11 cellular contexts compared by ENCODE assay signal in genomic region chr15:43689607-43690301, GRCh38. TPM values are rescaled to one million over a fixed set of nuclear protein-coding genes. Genes with fewer than 3 reads are reported as not detected.
DNase-seq lines count a peak whose midpoint lies in the region; ATAC-seq, FAIRE-seq and TF ChIP-seq lines count a peak whose summit lies in the region.
"Not testable (repeated sequence)": the region's sequence is repeated elsewhere in the genome, so short reads cannot be mapped to it uniquely, and the experiment has no call there.
"Had no signal": no experiment of that assay in that cellular context is flagged by ENCODE, and none has a peak within 500 bp of the region (broad histone marks: within the 10 kb centered on the region; RNA-seq: fewer than 3 reads in every experiment).

No MANE protein-coding gene starts in this region.

- H3K36me3 ChIP-seq in kidney (ENCODE audit: control insufficient read depth in 1 of 2, insufficient read depth in 2 of 2, low read length in 2 of 2), result not testable (repeated sequence)

- not testable (repeated sequence) for H3K9me3 ChIP-seq in kidney (ENCODE audit: control insufficient read depth in 1 of 2, low read length in 2 of 2)

- H3K9ac ChIP-seq in kidney (ENCODE audit: low read length in 2 of 2), result not testable (repeated sequence)

- ATAC-seq in GM18519 (IDR thresholded peaks at IDR 0.05; ENCODE audit: low FRiP score, unreplicated experiment) (peak; percentile 83), GM19463 (IDR thresholded peaks at IDR 0.05; ENCODE audit: unreplicated experiment) (peak; percentile 98), HG02588 (IDR thresholded peaks at IDR 0.05; ENCODE audit: unreplicated experiment) (peak; percentile 97), HG03095 (IDR thresholded peaks at IDR 0.05; ENCODE audit: unreplicated experiment) (peak; percentile 90), HG03575 (IDR thresholded peaks at IDR 0.05; ENCODE audit: extremely low read depth, insufficient number of reproducible peaks, low FRiP score, unreplicated experiment) (peak; percentile 61)
- peak; percentile 97 for ATAC-seq in activated naive CD8-positive, alpha-beta T cell treated with anti-CD3 and anti-CD28 coated beads, Interleukin-2, amount 50 U/mL, for 24 hours
- peak; percentile 98 for ATAC-seq in stimulated activated naive CD8-positive, alpha-beta T cell treated with anti-CD3 and anti-CD28 coated beads, Interleukin-15, amount 100 ng/mL, for 72 hours

- not testable (repeated sequence) for H3K4me3 Mint-ChIP-seq in activated naive CD8-positive, alpha-beta T cell treated with anti-CD3 and anti-CD28 coated beads, Interleukin-2, amount 50 U/mL, for 24 hours; stimulated activated naive CD8-positive, alpha-beta T cell treated with anti-CD3 and anti-CD28 coated beads, Interleukin-15, amount 100 ng/mL, for 72 hours

- H3K27ac ChIP-seq in kidney (ENCODE audit: low read depth in 2 of 2, low read length in 2 of 2), result not testable (repeated sequence)

- TF ChIP-seq CTCF in kidney (IDR thresholded peaks at IDR 0.05; ENCODE audit: borderline replicate concordance, extremely low read depth, insufficient read depth), result not testable (repeated sequence)

- H3K4me1 Mint-ChIP-seq in activated naive CD8-positive, alpha-beta T cell treated with anti-CD3 and anti-CD28 coated beads, Interleukin-2, amount 50 U/mL, for 24 hours; stimulated activated naive CD8-positive, alpha-beta T cell treated with anti-CD3 and anti-CD28 coated beads, Interleukin-15, amount 100 ng/mL, for 72 hours: not testable (repeated sequence)

- H3K4me3 ChIP-seq in kidney (ENCODE audit: low read length in 2 of 2), result not testable (repeated sequence)

- not testable (repeated sequence) for H3K4me1 ChIP-seq in kidney (ENCODE audit: control insufficient read depth in 1 of 2, insufficient read depth in 1 of 2, low read depth in 1 of 2, low read length in 2 of 2)

- peak; percentile 41 for FAIRE-seq in kidney (lab: Jason Lieb, UNC)

- not testable (repeated sequence) for H3K27ac Mint-ChIP-seq in activated naive CD8-positive, alpha-beta T cell treated with anti-CD3 and anti-CD28 coated beads, Interleukin-2, amount 50 U/mL, for 24 hours; stimulated activated naive CD8-positive, alpha-beta T cell treated with anti-CD3 and anti-CD28 coated beads, Interleukin-15, amount 100 ng/mL, for 72 hours

- intact Hi-C loops in kidney (cut with DNase I), result not testable (repeated sequence)

- not testable (repeated sequence) for DNase-seq in activated naive CD8-positive, alpha-beta T cell treated with anti-CD3 and anti-CD28 coated beads, Interleukin-2, amount 50 U/mL, for 24 hours; kidney; stimulated activated naive CD8-positive, alpha-beta T cell treated with anti-CD3 and anti-CD28 coated beads, Interleukin-15, amount 100 ng/mL, for 72 hours

- not testable (repeated sequence) for H3K27me3 Mint-ChIP-seq in activated naive CD8-positive, alpha-beta T cell treated with anti-CD3 and anti-CD28 coated beads, Interleukin-2, amount 50 U/mL, for 24 hours; stimulated activated naive CD8-positive, alpha-beta T cell treated with anti-CD3 and anti-CD28 coated beads, Interleukin-15, amount 100 ng/mL, for 72 hours

- not testable (repeated sequence) for H3K36me3 Mint-ChIP-seq in activated naive CD8-positive, alpha-beta T cell treated with anti-CD3 and anti-CD28 coated beads, Interleukin-2, amount 50 U/mL, for 24 hours (ENCODE audit: low read depth)

- H3K9me3 Mint-ChIP-seq in activated naive CD8-positive, alpha-beta T cell treated with anti-CD3 and anti-CD28 coated beads, Interleukin-2, amount 50 U/mL, for 24 hours; stimulated activated naive CD8-positive, alpha-beta T cell treated with anti-CD3 and anti-CD28 coated beads, Interleukin-15, amount 100 ng/mL, for 72 hours: not testable (repeated sequence)

RNA-seq across cellular contexts. Expression of gene CKMT1A, which starts 3.9 kb away (rescaled TPM):
- 15.1 TPM for total RNA-seq in kidney
- 19.9 TPM for polyA plus RNA-seq in kidney (ENCODE audit: insufficient read depth, low read depth, low replicate concordance)
- total RNA-seq: osteoblast, subcutaneous adipose tissue had no signal
- polyA plus RNA-seq: smooth muscle cell had no signal

RNA-seq across cellular contexts. Expression of gene CATSPER2, which starts 41.1 kb away (rescaled TPM):
- total RNA-seq in kidney, result 6.5 TPM
- polyA plus RNA-seq in kidney (ENCODE audit: insufficient read depth, low read depth, low replicate concordance), result 1.9 TPM

RNA-seq across cellular contexts. Expression of gene PDIA3, which starts 56.5 kb away (rescaled TPM):
- 404 TPM for total RNA-seq in kidney
- polyA plus RNA-seq in kidney (ENCODE audit: insufficient read depth, low read depth, low replicate concordance), result 414 TPM
